1 cellular context compared by ENCODE assay signal in the genomic region with DNA sequence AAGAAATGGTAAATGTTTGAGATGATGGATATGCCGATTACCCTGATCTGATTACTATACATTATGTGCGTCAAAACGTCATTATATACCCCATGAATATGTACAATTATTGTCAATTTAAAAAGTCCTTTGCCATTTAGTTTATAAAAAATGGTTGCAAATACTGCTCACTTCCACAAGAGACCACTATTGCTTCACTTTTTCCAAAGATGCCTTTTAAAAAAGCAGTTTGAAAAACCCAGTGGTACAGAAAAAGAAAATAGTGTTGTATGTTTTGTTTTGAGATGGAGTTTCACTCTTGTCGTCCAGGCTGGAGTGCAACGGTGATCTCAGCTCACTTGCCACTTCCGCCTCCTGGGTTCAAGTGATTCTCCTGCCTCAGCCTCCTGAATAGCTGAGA.
TF ChIP-seq lines count a peak whose summit lies in the region.

No MANE protein-coding gene starts in this region.

TF ChIP-seq in HepG2, 621 proteins besides CTCF, POLR2A, EP300 and RAD21:
- TF ChIP-seq, protein P1, sequence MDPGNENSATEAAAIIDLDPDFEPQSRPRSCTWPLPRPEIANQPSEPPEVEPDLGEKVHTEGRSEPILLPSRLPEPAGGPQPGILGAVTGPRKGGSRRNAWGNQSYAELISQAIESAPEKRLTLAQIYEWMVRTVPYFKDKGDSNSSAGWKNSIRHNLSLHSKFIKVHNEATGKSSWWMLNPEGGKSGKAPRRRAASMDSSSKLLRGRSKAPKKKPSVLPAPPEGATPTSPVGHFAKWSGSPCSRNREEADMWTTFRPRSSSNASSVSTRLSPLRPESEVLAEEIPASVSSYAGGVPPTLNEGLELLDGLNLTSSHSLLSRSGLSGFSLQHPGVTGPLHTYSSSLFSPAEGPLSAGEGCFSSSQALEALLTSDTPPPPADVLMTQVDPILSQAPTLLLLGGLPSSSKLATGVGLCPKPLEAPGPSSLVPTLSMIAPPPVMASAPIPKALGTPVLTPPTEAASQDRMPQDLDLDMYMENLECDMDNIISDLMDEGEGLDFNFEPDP (CRISPR knock-in tag; conservative IDR thresholded peaks at IDR 0.05): no peak
- TF ChIP-seq STAG1 (CRISPR knock-in tag; IDR thresholded peaks at IDR 0.05) (peak; percentile 64; the same call in 1 of the 2 replicates), NFYB (CRISPR knock-in tag; IDR thresholded peaks at IDR 0.05) (no peak), CEBPB (IDR thresholded peaks at IDR 0.05; ENCODE audit: borderline replicate concordance, low read depth, low read length) (0 out of 2 replicates have a peak, but pooled peaks have one; percentile 8), SMC3 (IDR thresholded peaks at IDR 0.05; ENCODE audit: low read length) (peak; percentile 32; the same call in 1 of the 2 replicates)
- TF ChIP-seq, protein P2, sequence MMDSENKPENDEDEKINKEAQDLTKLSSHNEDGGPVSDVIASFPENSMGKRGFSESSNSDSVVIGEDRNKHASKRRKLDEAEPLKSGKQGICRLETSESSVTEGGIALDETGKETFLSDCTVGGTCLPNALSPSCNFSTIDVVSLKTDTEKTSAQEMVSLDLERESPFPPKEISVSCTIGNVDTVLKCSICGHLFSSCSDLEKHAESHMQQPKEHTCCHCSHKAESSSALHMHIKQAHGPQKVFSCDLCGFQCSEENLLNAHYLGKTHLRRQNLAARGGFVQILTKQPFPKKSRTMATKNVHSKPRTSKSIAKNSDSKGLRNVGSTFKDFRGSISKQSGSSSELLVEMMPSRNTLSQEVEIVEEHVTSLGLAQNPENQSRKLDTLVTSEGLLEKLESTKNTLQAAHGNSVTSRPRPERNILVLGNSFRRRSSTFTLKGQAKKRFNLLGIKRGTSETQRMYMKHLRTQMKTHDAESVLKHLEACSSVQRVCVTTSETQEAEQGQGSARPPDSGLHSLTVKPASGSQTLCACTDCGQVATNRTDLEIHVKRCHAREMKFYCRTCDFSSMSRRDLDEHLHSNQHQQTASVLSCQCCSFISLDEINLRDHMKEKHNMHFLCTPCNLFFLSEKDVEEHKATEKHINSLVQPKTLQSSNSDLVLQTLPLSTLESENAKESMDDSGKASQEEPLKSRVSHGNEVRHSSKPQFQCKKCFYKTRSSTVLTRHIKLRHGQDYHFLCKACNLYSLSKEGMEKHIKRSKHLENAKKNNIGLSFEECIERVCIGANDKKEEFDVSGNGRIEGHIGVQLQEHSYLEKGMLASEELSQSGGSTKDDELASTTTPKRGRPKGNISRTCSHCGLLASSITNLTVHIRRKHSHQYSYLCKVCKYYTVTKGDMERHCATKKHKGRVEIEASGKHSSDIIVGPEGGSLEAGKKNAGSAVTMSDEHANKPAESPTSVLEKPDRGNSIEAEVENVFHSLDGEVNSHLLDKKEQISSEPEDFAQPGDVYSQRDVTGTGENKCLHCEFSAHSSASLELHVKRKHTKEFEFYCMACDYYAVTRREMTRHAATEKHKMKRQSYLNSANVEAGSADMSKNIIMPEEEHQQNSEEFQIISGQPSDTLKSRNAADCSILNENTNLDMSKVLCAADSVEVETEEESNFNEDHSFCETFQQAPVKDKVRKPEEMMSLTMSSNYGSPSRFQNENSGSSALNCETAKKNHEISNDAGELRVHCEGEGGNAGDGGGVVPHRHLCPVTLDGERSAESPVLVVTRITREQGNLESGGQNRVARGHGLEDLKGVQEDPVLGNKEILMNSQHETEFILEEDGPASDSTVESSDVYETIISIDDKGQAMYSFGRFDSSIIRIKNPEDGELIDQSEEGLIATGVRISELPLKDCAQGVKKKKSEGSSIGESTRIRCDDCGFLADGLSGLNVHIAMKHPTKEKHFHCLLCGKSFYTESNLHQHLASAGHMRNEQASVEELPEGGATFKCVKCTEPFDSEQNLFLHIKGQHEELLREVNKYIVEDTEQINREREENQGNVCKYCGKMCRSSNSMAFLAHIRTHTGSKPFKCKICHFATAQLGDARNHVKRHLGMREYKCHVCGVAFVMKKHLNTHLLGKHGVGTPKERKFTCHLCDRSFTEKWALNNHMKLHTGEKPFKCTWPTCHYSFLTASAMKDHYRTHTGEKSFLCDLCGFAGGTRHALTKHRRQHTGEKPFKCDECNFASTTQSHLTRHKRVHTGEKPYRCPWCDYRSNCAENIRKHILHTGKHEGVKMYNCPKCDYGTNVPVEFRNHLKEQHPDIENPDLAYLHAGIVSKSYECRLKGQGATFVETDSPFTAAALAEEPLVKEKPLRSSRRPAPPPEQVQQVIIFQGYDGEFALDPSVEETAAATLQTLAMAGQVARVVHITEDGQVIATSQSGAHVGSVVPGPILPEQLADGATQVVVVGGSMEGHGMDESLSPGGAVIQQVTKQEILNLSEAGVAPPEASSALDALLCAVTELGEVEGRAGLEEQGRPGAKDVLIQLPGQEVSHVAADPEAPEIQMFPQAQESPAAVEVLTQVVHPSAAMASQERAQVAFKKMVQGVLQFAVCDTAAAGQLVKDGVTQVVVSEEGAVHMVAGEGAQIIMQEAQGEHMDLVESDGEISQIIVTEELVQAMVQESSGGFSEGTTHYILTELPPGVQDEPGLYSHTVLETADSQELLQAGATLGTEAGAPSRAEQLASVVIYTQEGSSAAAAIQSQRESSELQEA (CRISPR knock-in tag; IDR thresholded peaks at IDR 0.05; ENCODE audit: not compliant biosample characterization): no peak
- TF ChIP-seq, protein P3, sequence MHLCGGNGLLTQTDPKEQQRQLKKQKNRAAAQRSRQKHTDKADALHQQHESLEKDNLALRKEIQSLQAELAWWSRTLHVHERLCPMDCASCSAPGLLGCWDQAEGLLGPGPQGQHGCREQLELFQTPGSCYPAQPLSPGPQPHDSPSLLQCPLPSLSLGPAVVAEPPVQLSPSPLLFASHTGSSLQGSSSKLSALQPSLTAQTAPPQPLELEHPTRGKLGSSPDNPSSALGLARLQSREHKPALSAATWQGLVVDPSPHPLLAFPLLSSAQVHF (CRISPR knock-in tag; IDR thresholded peaks at IDR 0.05): no peak
